8 cellular contexts compared by ENCODE assay signal in the genomic region with DNA sequence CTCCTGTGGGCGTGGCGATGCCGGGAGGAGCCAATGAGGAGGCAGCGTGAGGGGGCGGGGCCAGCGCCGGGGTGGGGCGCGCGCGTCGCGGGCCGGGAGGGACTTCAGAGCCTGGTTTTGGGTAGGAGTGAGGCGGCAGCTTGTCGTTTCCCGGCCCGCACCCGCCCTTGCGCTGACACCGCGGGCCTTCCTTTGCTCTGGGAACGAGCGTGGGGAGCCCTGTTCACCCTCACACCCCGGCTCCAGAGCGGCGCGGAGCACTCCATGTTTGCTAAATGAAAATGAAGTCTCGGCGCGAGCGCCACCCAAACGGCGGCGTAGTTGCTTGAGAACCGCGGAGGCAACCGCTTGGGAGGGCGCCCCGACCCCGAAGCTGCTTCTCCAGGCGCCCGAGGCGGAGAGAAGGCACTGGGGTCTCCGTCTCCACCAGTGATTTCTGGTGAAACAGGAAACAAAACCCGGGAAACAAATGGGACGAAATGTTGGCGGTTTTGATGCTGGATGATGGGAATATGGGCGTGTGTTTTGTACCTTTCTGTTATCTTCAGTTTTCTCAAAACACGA. TPM values are rescaled to one million over a fixed set of nuclear protein-coding genes. Genes with fewer than 3 reads are reported as not detected.
DNase-seq lines count a peak whose midpoint lies in the region; ATAC-seq and TF ChIP-seq lines count a peak whose summit lies in the region.

No MANE protein-coding gene starts in this region.

- H3K4me1 ChIP-seq in ascending aorta (peaks cover 10 to 18% of the 10 kb centered on the region in 2 donors), lung (ENCODE audit: control insufficient read depth in 2 of 2, insufficient read depth in 2 of 2, low read length in 2 of 2) (peaks cover 7 to 12% of the 10 kb centered on the region in 2 donors), aorta (ENCODE audit: control insufficient read depth in 1 of 2, insufficient read depth in 2 of 2, low read length in 2 of 2) (peaks cover 0 to 6% of the 10 kb centered on the region in 2 donors)

- no peaks in the 10 kb centered on the region for H3K27me3 ChIP-seq in ascending aorta
- H3K27me3 ChIP-seq in lung (ENCODE audit: control insufficient read depth, insufficient read depth), result no peaks in the 10 kb centered on the region
- no peaks in the 10 kb centered on the region for H3K27me3 ChIP-seq in aorta (ENCODE audit: control insufficient read depth in 1 of 2, insufficient read depth in 2 of 2, low read length in 1 of 2)

- intact Hi-C loops in ascending aorta (cut with DNase I), result loop anchor here (1.0 to 5.0 kb wide), 7 partner anchors 25 to 426 kb away; a partner anchor contains a TSS
- intact Hi-C loops in aorta (cut with DNase I), result loop anchor here (1.0 to 2.0 kb wide), 3 partner anchors 25 to 82 kb away; a partner anchor contains a TSS

- H3K9me3 ChIP-seq in ascending aorta (no peaks in the 10 kb centered on the region), lung (ENCODE audit: control insufficient read depth in 2 of 2, insufficient read depth in 1 of 2, low read length in 1 of 2) (no peaks in the 10 kb centered on the region), aorta (ENCODE audit: control insufficient read depth, low read length) (no peaks in the 10 kb centered on the region)

- TF ChIP-seq CTCF in ascending aorta (IDR thresholded peaks at IDR 0.05) (no peak), lung (IDR thresholded peaks at IDR 0.05; ENCODE audit: control extremely low read depth, extremely low read depth) (no peak)

- H3K36me3 ChIP-seq in ascending aorta, result peaks cover 0 to 13% of the 10 kb centered on the region in 2 donors
- peaks cover 0 to 7% of the 10 kb centered on the region in 2 donors for H3K36me3 ChIP-seq in lung (ENCODE audit: control insufficient read depth in 2 of 2, insufficient read depth in 2 of 2, low read length in 2 of 2)
- H3K36me3 ChIP-seq in aorta (ENCODE audit: control insufficient read depth in 1 of 2, insufficient read depth in 2 of 2, low read length in 1 of 2), result no peaks in the 10 kb centered on the region

- H3K27ac ChIP-seq in ascending aorta, result peak overlapping the region; percentile 82 to 95
- peak overlapping the region; percentile 94 to 95 for H3K27ac ChIP-seq in lung (ENCODE audit: low read depth in 1 of 2, low read length in 1 of 2)
- H3K27ac ChIP-seq in aorta (ENCODE audit: low read depth in 1 of 2, low read length in 2 of 2), result peak overlapping the region in 1 of 2 donors; percentile 80

- H3K4me3 ChIP-seq in ascending aorta (peak overlapping the region; percentile 84 to 94), lung (peak overlapping the region; percentile 68), aorta (ENCODE audit: low read length in 2 of 2) (peak overlapping the region; percentile 52 to 59)

- DNase-seq in stimulated activated CD8-positive, alpha-beta memory T cell treated with anti-CD3 and anti-CD28 coated beads, Interleukin-12 subunit alpha, Interleukin-12 subunit beta, amount 100 ng/mL, for 4 hours (ENCODE audit: low read depth), result peak; percentile 100
- DNase-seq in stimulated activated CD8-positive, alpha-beta memory T cell treated with anti-CD3 and anti-CD28 coated beads, Interleukin-4, amount 100 ng/mL, for 48 hours, result no peak
- DNase-seq in ascending aorta (ENCODE audit: low spot score in 2 of 2) (no peak), lung (ENCODE audit: low spot score) (no peak), aorta (no peak), putamen (ENCODE audit: low spot score) (no peak), GF-D8 (lab: John Stamatoyannopoulos, UW) (no peak)

- ATAC-seq in HG03469 (IDR thresholded peaks at IDR 0.05; ENCODE audit: unreplicated experiment) (peak; percentile 1), lung (ENCODE audit: insufficient read depth, low FRiP score) (no peak), aorta (ENCODE audit: low FRiP score) (no peak)

- 0 to 1% methylated on average over 44 to 50 of the region's 50 CpGs for WGBS in lung, 2 donors
- WGBS in aorta, 2 donors, result 0% methylated on average over 35 to 50 of the region's 50 CpGs

RNA-seq across cellular contexts. Expression of a gene that starts 0.5 kb away (rescaled TPM):
- 42.5 TPM for total RNA-seq in ascending aorta
- 10 to 100 TPM; 13.9 to 30.1 TPM for total RNA-seq in lung
- 10 to 100 TPM; 28.5 to 39.1 TPM for polyA plus RNA-seq in lung
- total RNA-seq in aorta, result 10 to 100 TPM; 16.1 to 22.0 TPM
- polyA plus RNA-seq in aorta, result 10 to 100 TPM; 11.1 to 21.2 TPM

RNA-seq across cellular contexts. Expression of a gene that starts 25.2 kb away (rescaled TPM):
- total RNA-seq in ascending aorta, result 37.3 TPM
- 10 to 100 TPM; 19.1 to 22.9 TPM for total RNA-seq in lung
- polyA plus RNA-seq in lung, result 10 to 100 TPM; 10.7 to 16.1 TPM
- 10 to 100 TPM; 18.1 to 19.2 TPM for total RNA-seq in aorta
- polyA plus RNA-seq in aorta, result 1 to 10 TPM; 6.5 to 8.4 TPM
